8 cellular contexts compared by ENCODE assay signal in the genomic region with DNA sequence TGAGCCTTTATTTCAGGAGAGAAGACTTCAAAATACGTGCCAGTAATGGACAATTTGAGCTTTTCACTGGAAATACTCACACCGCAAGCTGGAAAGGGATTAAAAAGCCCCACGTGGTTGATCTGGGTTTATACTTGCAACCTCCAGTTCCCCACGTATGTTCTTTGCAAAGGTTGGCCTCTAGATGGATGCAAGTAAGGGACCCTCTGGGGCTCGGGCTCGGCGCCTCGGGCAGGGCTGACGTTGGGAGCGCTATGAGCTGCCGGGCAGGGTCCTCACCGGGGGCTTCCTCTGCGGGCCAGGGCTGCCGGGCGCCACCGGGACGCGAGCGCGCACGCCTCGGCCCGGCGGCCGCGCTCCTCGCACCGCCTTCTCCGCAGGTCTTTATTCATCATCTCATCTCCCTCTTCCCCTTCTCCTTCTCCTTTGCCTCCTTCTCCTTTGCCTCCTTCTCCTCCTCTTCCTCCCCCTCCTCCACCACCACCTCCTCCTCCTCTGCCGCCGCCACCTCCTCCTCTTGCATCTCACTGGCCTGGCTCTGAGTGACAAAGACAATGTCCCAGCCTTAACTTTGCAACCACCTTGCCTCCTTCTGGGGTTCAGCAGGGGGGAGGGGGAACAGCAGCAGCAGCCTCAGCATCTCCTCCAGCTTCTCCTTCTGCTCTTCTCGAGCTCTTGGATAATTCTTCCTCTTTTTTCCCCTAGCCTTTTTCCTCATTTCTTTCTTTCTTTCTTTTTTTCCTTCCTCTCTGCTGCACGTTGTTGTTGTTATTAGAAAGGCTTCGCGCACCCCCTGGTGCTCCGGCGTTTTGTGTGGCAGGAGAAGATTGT. TPM values are rescaled to one million over a fixed set of nuclear protein-coding genes. Genes with fewer than 3 reads are reported as not detected.
DNase-seq lines count a peak whose midpoint lies in the region; ATAC-seq and TF ChIP-seq lines count a peak whose summit lies in the region.

No MANE protein-coding gene starts in this region.

- H3K9me3 ChIP-seq in left lung = no peaks in the 10 kb centered on the region
- no peaks in the 10 kb centered on the region for H3K9me3 ChIP-seq in testis

- ATAC-seq in left lung = peak; percentile 24
- ATAC-seq in GM18502 (IDR thresholded peaks at IDR 0.05; ENCODE audit: poor library complexity, unreplicated experiment) = no peak

- TF ChIP-seq CTCF in choroid plexus epithelial cell (conservative IDR thresholded peaks at IDR 0.05; ENCODE audit: low read depth, low read length) (peak; percentile 60), left lung (IDR thresholded peaks at IDR 0.05) (no peak), testis (IDR thresholded peaks at IDR 0.05) (no peak)

- H3K9me3 Mint-ChIP-seq in activated T-cell treated with anti-CD3 and anti-CD28 coated beads, Interleukin-2, amount 50 U/mL, for 24 hours = peaks cover 2% of the 10 kb centered on the region

- H3K27ac ChIP-seq in left lung (peak overlapping the region; percentile 80 to 91), testis (peak overlapping the region; percentile 85 to 89)

- H3K27me3 Mint-ChIP-seq in activated T-cell treated with anti-CD3 and anti-CD28 coated beads, Interleukin-2, amount 50 U/mL, for 24 hours = peaks cover 80% of the 10 kb centered on the region

- H3K4me1 ChIP-seq in left lung (no peaks in the 10 kb centered on the region), testis (peaks cover 5% of the 10 kb centered on the region)

- peaks cover 30% of the 10 kb centered on the region for H3K4me1 Mint-ChIP-seq in activated T-cell treated with anti-CD3 and anti-CD28 coated beads, Interleukin-2, amount 50 U/mL, for 24 hours (ENCODE audit: low read depth)

- 0 to 1% methylated on average over 37 of the region's 37 CpGs for WGBS in testis, 2 donors

- H3K4me3 ChIP-seq in choroid plexus epithelial cell (ENCODE audit: low read depth, low read length) = peak overlapping the region; percentile 74
- H3K4me3 ChIP-seq in left lung = peak overlapping the region; percentile 60 to 61
- H3K4me3 ChIP-seq in testis = peak overlapping the region; percentile 78 to 82

- no peak for TF ChIP-seq POLR2A in testis (IDR thresholded peaks at IDR 0.05)

- H3K27me3 ChIP-seq in left lung (peaks cover 0 to 76% of the 10 kb centered on the region in 2 donors), testis (no peaks in the 10 kb centered on the region)

- H3K36me3 Mint-ChIP-seq in activated T-cell treated with anti-CD3 and anti-CD28 coated beads, Interleukin-2, amount 50 U/mL, for 24 hours (ENCODE audit: low read depth) = no peaks in the 10 kb centered on the region

- peak overlapping the region; percentile 70 for H3K4me3 Mint-ChIP-seq in activated T-cell treated with anti-CD3 and anti-CD28 coated beads, Interleukin-2, amount 50 U/mL, for 24 hours

- H3K27ac Mint-ChIP-seq in activated T-cell treated with anti-CD3 and anti-CD28 coated beads, Interleukin-2, amount 50 U/mL, for 24 hours = peak overlapping the region; percentile 3

- no peaks in the 10 kb centered on the region for H3K36me3 ChIP-seq in left lung
- no peaks in the 10 kb centered on the region for H3K36me3 ChIP-seq in testis (ENCODE audit: low read depth, missing control alignments)

- no peak for DNase-seq in activated T-cell treated with anti-CD3 and anti-CD28 coated beads, Interleukin-2, amount 50 U/mL, for 24 hours
- DNase-seq in activated T-cell treated with anti-CD3 and anti-CD28 coated beads, Interleukin-2, amount 50 U/mL, for 1 hour = no peak
- DNase-seq in NCI-H524 treated with DMSO at 0.1 percent for 48 hours (lab: John Stamatoyannopoulos, UW) (peak; percentile 68), choroid plexus epithelial cell (ENCODE audit: low read depth) (peak; percentile 62), left lung (peak in 1 of 2 donors; percentile 72), testis (peak; percentile 65), NCI-H2196 (lab: John Stamatoyannopoulos, UW; ENCODE audit: unreplicated experiment) (no peak)

- intact Hi-C loops in left lung (cut with DNase I) = no loop called here
- intact Hi-C loops in testis (cut with DNase I; ENCODE audit: low total_unique reads) = loop anchor here (10.0 kb wide), 1 partner anchor 62 kb away; no protein-coding TSS in a partner anchor

RNA-seq across cellular contexts. Expression of a gene that starts 0.6 kb away (rescaled TPM):
- total RNA-seq in left lung (10 to 100 TPM; 30.3 to 41.4 TPM), testis (10 to 100 TPM; 53.2 to 61.6 TPM)
- polyA plus RNA-seq in testis (ENCODE audit: insufficient read depth, low read depth, low replicate concordance) = 31.5 TPM

Comparison
In these comparisons a context has a peak if more than half of its experiments do, and no peak if none do; other contexts are left out.
1. DNase-seq: peak in NCI-H524 treated with DMSO at 0.1 percent for 48 hours (single experiment), choroid plexus epithelial cell (single experiment) and testis (single experiment); none in activated T-cell treated with anti-CD3 and anti-CD28 coated beads, Interleukin-2, amount 50 U/mL, for 24 hours (single experiment), activated T-cell treated with anti-CD3 and anti-CD28 coated beads, Interleukin-2, amount 50 U/mL, for 1 hour (single experiment) and NCI-H2196 (single experiment).
2. Peak in every context shown above with its lines, with median percentiles within 50 percentile points of each other: H3K4me3 ChIP-seq.